ENCODE assay signal across 29 cellular contexts in the genomic region with DNA sequence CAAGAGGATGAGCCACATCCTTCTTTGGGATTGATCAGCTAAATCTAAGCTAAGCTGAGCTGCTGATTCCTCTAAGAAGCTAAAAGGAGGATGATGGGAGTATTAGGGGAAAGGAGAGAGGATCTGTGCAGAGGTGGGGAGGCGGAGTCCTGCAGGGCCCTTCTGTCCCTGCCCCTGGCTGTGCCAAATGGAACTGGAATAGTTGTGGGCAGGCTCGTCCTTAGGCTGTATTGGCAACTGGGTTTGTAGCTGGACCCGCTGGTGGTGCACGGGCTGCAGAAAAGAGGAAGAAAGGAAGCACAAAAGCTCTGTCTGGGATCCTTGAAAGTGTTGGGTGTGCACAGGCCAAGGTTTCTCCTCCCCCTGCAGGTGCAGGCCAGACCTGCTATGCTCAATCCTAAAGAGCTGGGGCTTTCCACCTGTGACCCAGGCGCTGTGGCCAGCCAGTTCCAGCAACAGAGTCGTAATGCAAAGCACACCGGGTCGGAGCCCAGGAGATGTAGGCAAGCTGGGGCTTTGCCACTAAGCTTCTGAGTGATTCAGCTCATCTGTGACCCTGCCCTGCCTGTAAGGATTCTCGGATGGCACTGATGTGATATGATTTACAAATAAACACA. TPM values are rescaled to one million over a fixed set of nuclear protein-coding genes. Genes with fewer than 3 reads are reported as not detected.
A peak's percentile ranks its signal among the peaks of the same experiment; 100 is the strongest.
DNase-seq lines count a peak whose midpoint lies in the region; ATAC-seq and TF ChIP-seq lines count a peak whose summit lies in the region.
"Had no signal": no experiment of that assay in that cellular context is flagged by ENCODE, and none has a peak within 500 bp of the region (broad histone marks: within the 10 kb centered on the region; RNA-seq: fewer than 3 reads in every experiment).

No MANE protein-coding gene starts in this region.

- H3K9me2 ChIP-seq in SK-N-SH = no peaks in the 10 kb centered on the region

- H3K4me1 ChIP-seq in SK-N-SH (ENCODE audit: control insufficient read depth in 1 of 2, insufficient read depth in 2 of 2, low read depth in 1 of 2, low read length in 1 of 2) = no peaks in the 10 kb centered on the region
- H3K4me1 ChIP-seq in upper lobe of right lung = no peaks in the 10 kb centered on the region

- no peak overlapping the region for H3K4me2 ChIP-seq in SK-N-SH

- no peak for TF ChIP-seq RAD21 in SK-N-SH (IDR thresholded peaks at IDR 0.05; ENCODE audit: low read length)

- no peak for ATAC-seq in SK-N-SH treated with all-trans-retinoic acid at 6 μM for 48 hours
- peak; percentile 50 for ATAC-seq in esophagus mucosa
- no peak for ATAC-seq in upper lobe of right lung
- ATAC-seq in T-helper 17 cell = no peak
- no peak for ATAC-seq in naive thymus-derived CD8-positive, alpha-beta T cell
- ATAC-seq: natural killer cell treated with Interleukin-12 subunit alpha and Interleukin-12 subunit beta and Interleukin-15 and Interleukin-18, amount 100 ng/mL, for 72 hours had no signal

- POLR2A ChIA-PET in SK-N-SH (lab: Yijun Ruan, JAX) = interaction anchor here (1.2 kb wide), 1 partner anchor 15 kb away, joined by 6 read pairs; no protein-coding TSS in a partner anchor
- POLR2A ChIA-PET in naive thymus-derived CD8-positive, alpha-beta T cell (lab: Charles Lee) = interaction anchor here (1.1 kb wide), 2 partner anchors 10 to 123 kb away, joined by 3 to 4 read pairs; partner anchors contain the start of gene CLTB

- no peak overlapping the region for H2AFZ ChIP-seq in SK-N-SH (ENCODE audit: low read depth)

- H3K4me3 ChIP-seq in SK-N-SH (ENCODE audit: low read depth in 2 of 2, low read length in 1 of 2) = no peak overlapping the region
- H3K4me3 ChIP-seq in upper lobe of right lung = no peak overlapping the region
- H3K4me3 ChIP-seq: lung, sigmoid colon, tibial nerve had no signal

- DNase-seq in SK-N-SH (peak; percentile 3), RPMI8226 (peak; percentile 88), upper lobe of right lung (peak; percentile 25), T-helper 17 cell (no peak)
- DNase-seq in activated naive CD4-positive, alpha-beta T cell (lab: John Stamatoyannopoulos, UW) = no peak
- DNase-seq in naive thymus-derived CD8-positive, alpha-beta T cell = no peak
- DNase-seq: activated CD4-positive, alpha-beta T cell treated with anti-CD3 and anti-CD28 coated beads for 48 hours; activated gamma-delta T cell; activated T-cell treated with anti-CD3 and anti-CD28 coated beads, Interleukin-2, amount 50 U/mL, for 1 hour; central memory CD4-positive, alpha-beta T cell; DND-41; Kasumi-1; MV-4-11; NCI-H1436 treated with DMSO at 0.1 percent for 48 hours; NCI-H2081 treated with DMSO at 0.1 percent for 48 hours; NCI-H2227 treated with DMSO at 0.1 percent for 48 hours; NCI-H526 treated with DMSO at 0.1 percent for 48 hours; SIG-M5; sigmoid colon; stimulated activated CD4-positive, alpha-beta T cell treated with anti-CD3 and anti-CD28 coated beads, Interleukin-4, amount 100 ng/mL, for 1 hour; T1000 had no signal

- peaks cover 0 to 9% of the 10 kb centered on the region in 2 experiments for H3K36me3 ChIP-seq in SK-N-SH (replicated peaks in 1 of 2; ENCODE audit: control insufficient read depth in 1 of 2, insufficient read depth in 2 of 2, low read length in 1 of 2)
- peaks cover 45% of the 10 kb centered on the region for H3K36me3 ChIP-seq in upper lobe of right lung

- H3K4me1 Mint-ChIP-seq in T-helper 17 cell = peaks cover 17% of the 10 kb centered on the region
- peaks cover 3 to 18% (median 12%) of the 10 kb centered on the region in 4 donors for H3K4me1 Mint-ChIP-seq in naive thymus-derived CD8-positive, alpha-beta T cell

- H3K9me3 ChIP-seq in SK-N-SH (no peaks in the 10 kb centered on the region), upper lobe of right lung (no peaks in the 10 kb centered on the region), T-helper 17 cell (ENCODE audit: control insufficient read depth, low read length, poor library complexity, severe bottlenecking) (no peaks in the 10 kb centered on the region)
- H3K9me3 ChIP-seq: sigmoid colon, tibial nerve had no signal

- TF ChIP-seq EP300 in SK-N-SH (IDR thresholded peaks at IDR 0.05; ENCODE audit: borderline replicate concordance in 1 of 2, low read depth in 1 of 2, low read length in 1 of 2) = no peak

- intact Hi-C loops in upper lobe of right lung (cut with DNase I) = no loop called here

- no peak overlapping the region for H3K4me3 Mint-ChIP-seq in T-helper 17 cell
- H3K4me3 Mint-ChIP-seq in naive thymus-derived CD8-positive, alpha-beta T cell = peak overlapping the region in 1 of 10 donors; percentile 29
- H3K4me3 Mint-ChIP-seq: dendritic cell treated with granulocyte-macrophage colony-stimulating factor and Interleukin-4, amounts not matched to agents 40 ng/mL and 50 ng/mL, for 4 days; natural killer cell treated with Interleukin-12 subunit alpha and Interleukin-12 subunit beta and Interleukin-15 and Interleukin-18, amount 100 ng/mL, for 72 hours had no signal

- CTCF ChIA-PET in SK-N-SH (lab: Yijun Ruan, JAX) = interaction anchor here (1.0 to 2.1 kb wide), 3 partner anchors 9 to 676 kb away, joined by 3 to 11 read pairs (median 6); partner anchors contain the start of gene CLTB

- no peaks in the 10 kb centered on the region for H4K20me1 ChIP-seq in SK-N-SH (ENCODE audit: insufficient read depth)

- H3K36me3 Mint-ChIP-seq in T-helper 17 cell (ENCODE audit: low read depth) = peaks cover 4% of the 10 kb centered on the region
- peaks cover 0 to 53% (median 4%) of the 10 kb centered on the region in 3 donors for H3K36me3 Mint-ChIP-seq in naive thymus-derived CD8-positive, alpha-beta T cell

- no peak overlapping the region for H3K9ac ChIP-seq in SK-N-SH

- H3K27ac ChIP-seq in SK-N-SH (ENCODE audit: low read depth in 2 of 2, low read length in 1 of 2) (no peak overlapping the region), upper lobe of right lung (no peak overlapping the region)
- H3K27ac ChIP-seq: 22Rv1, C4-2B had no signal

- TF ChIP-seq CTCF in SK-N-SH (IDR thresholded peaks at IDR 0.05) (no peak), upper lobe of right lung (IDR thresholded peaks at IDR 0.05) (no peak)

- 90% methylated on average over 9 of the region's 9 CpGs for WGBS in SK-N-SH (ENCODE audit: low lambda C conversion rate)

- peaks cover 3% of the 10 kb centered on the region; the same call in 1 of the 2 replicates for H3K79me2 ChIP-seq in SK-N-SH (ENCODE audit: insufficient read depth)

- H3K27me3 ChIP-seq in SK-N-SH (ENCODE audit: insufficient read depth) (no peaks in the 10 kb centered on the region), upper lobe of right lung (no peaks in the 10 kb centered on the region)
- H3K27me3 ChIP-seq: sigmoid colon, tibial nerve had no signal

- H3F3A ChIP-seq in SK-N-SH (replicated peaks; ENCODE audit: insufficient read depth) = no peaks in the 10 kb centered on the region

- no peak overlapping the region for H3K27ac Mint-ChIP-seq in T-helper 17 cell
- H3K27ac Mint-ChIP-seq in naive thymus-derived CD8-positive, alpha-beta T cell = no peak overlapping the region
- H3K27ac Mint-ChIP-seq: dendritic cell treated with granulocyte-macrophage colony-stimulating factor and Interleukin-4, amounts not matched to agents 40 ng/mL and 50 ng/mL, for 4 days; natural killer cell treated with Interleukin-12 subunit alpha and Interleukin-12 subunit beta and Interleukin-15 and Interleukin-18, amount 100 ng/mL, for 72 hours had no signal

- H3K27me3 Mint-ChIP-seq in T-helper 17 cell = no peaks in the 10 kb centered on the region
- H3K27me3 Mint-ChIP-seq in naive thymus-derived CD8-positive, alpha-beta T cell = no peaks in the 10 kb centered on the region
- H3K27me3 Mint-ChIP-seq: dendritic cell treated with granulocyte-macrophage colony-stimulating factor and Interleukin-4, amounts not matched to agents 40 ng/mL and 50 ng/mL, for 4 days; natural killer cell treated with Interleukin-12 subunit alpha and Interleukin-12 subunit beta and Interleukin-15 and Interleukin-18, amount 100 ng/mL, for 72 hours had no signal

- no peaks in the 10 kb centered on the region for H3K9me3 Mint-ChIP-seq in naive thymus-derived CD8-positive, alpha-beta T cell
- H3K9me3 Mint-ChIP-seq: dendritic cell treated with granulocyte-macrophage colony-stimulating factor and Interleukin-4, amounts not matched to agents 40 ng/mL and 50 ng/mL, for 4 days; natural killer cell treated with Interleukin-12 subunit alpha and Interleukin-12 subunit beta and Interleukin-15 and Interleukin-18, amount 100 ng/mL, for 72 hours had no signal

RNA-seq across cellular contexts. Expression of gene CLTB, which starts 9.8 kb away (rescaled TPM):
- 85.9 and 91.2 TPM in 2 replicates for polyA plus RNA-seq in SK-N-SH (2012; rRNA removed)
- 67.0 and 82.5 TPM in 2 replicates for polyA plus RNA-seq in SK-N-SH (2012; cell fraction: cytosol; rRNA removed)
- 37.1 and 45.6 TPM in 2 replicates for polyA plus RNA-seq in SK-N-SH (2012; cell fraction: nucleus; rRNA removed)
- total RNA-seq in esophagus mucosa (266 TPM), upper lobe of right lung (80.9 TPM), T-helper 17 cell (10 to 100 TPM; 65.3 to 69.4 TPM)
- 10 to 100 TPM; 34.4 to 36.1 TPM for total RNA-seq in naive thymus-derived CD8-positive, alpha-beta T cell
- polyA plus RNA-seq in naive thymus-derived CD8-positive, alpha-beta T cell = 10 to 100 TPM; 69.2 to 82.7 (median 73.5) TPM

RNA-seq across cellular contexts. Expression of gene HIGD2A, which starts 18.0 kb away (rescaled TPM):
- 211 and 213 TPM in 2 replicates for polyA plus RNA-seq in SK-N-SH (2012; rRNA removed)
- 139 and 190 TPM in 2 replicates for polyA plus RNA-seq in SK-N-SH (2012; cell fraction: cytosol; rRNA removed)
- 57.7 and 81.8 TPM in 2 replicates for polyA plus RNA-seq in SK-N-SH (2012; cell fraction: nucleus; rRNA removed)
- total RNA-seq in esophagus mucosa (101 TPM), upper lobe of right lung (104 TPM), T-helper 17 cell (100 to 1,000 TPM; 119 to 135 TPM)
- total RNA-seq in naive thymus-derived CD8-positive, alpha-beta T cell = 10 to 100 TPM; 75.3 to 79.3 TPM
- 100 to 1,000 TPM; 209 to 280 (median 250) TPM for polyA plus RNA-seq in naive thymus-derived CD8-positive, alpha-beta T cell

RNA-seq across cellular contexts. Expression of gene NOP16, which starts 18.1 kb away (rescaled TPM):
- polyA plus RNA-seq in SK-N-SH (2012; rRNA removed) = 158 and 161 TPM in 2 replicates
- 134 and 136 TPM in 2 replicates for polyA plus RNA-seq in SK-N-SH (2012; cell fraction: cytosol; rRNA removed)
- polyA plus RNA-seq in SK-N-SH (2012; cell fraction: nucleus; rRNA removed) = 233 and 292 TPM in 2 replicates
- total RNA-seq in esophagus mucosa (39.5 TPM), upper lobe of right lung (13.6 TPM), T-helper 17 cell (10 to 100 TPM; 17.9 to 19.2 TPM)
- total RNA-seq in naive thymus-derived CD8-positive, alpha-beta T cell = 10 to 100 TPM; 21.0 to 21.8 TPM
- polyA plus RNA-seq in naive thymus-derived CD8-positive, alpha-beta T cell = 10 to 100 TPM; 19.1 to 40.5 (median 22.8) TPM

RNA-seq across cellular contexts. Expression of gene ARL10, which starts 41.3 kb away (rescaled TPM):
- 4.6 and 7.8 TPM in 2 replicates for polyA plus RNA-seq in SK-N-SH (2012; rRNA removed)
- 3.6 and 5.7 TPM in 2 replicates for polyA plus RNA-seq in SK-N-SH (2012; cell fraction: cytosol; rRNA removed)
- polyA plus RNA-seq in SK-N-SH (2012; cell fraction: nucleus; rRNA removed) = 27.9 and 49.3 TPM in 2 replicates
- total RNA-seq in esophagus mucosa (4.2 TPM), upper lobe of right lung (7.9 TPM), T-helper 17 cell (1 to 10 TPM; 7.3 to 7.6 TPM)
- 10 to 100 TPM; 12.7 to 15.0 TPM for total RNA-seq in naive thymus-derived CD8-positive, alpha-beta T cell
- polyA plus RNA-seq in naive thymus-derived CD8-positive, alpha-beta T cell = 1 to 10 TPM; 1.2 to 1.7 (median 1.3) TPM

RNA-seq across cellular contexts. Expression of gene FAF2, which starts 41.6 kb away (rescaled TPM):
- 25.5 and 35.1 TPM in 2 replicates for polyA plus RNA-seq in SK-N-SH (2012; rRNA removed)
- 29.5 and 30.4 TPM in 2 replicates for polyA plus RNA-seq in SK-N-SH (2012; cell fraction: cytosol; rRNA removed)
- 16.0 and 34.3 TPM in 2 replicates for polyA plus RNA-seq in SK-N-SH (2012; cell fraction: nucleus; rRNA removed)
- total RNA-seq in esophagus mucosa = 24.2 TPM
- total RNA-seq in upper lobe of right lung = 35.1 TPM
- total RNA-seq in T-helper 17 cell = 10 to 100 TPM; 23.1 to 24.2 TPM
- 10 to 100 TPM; 34.7 to 37.8 TPM for total RNA-seq in naive thymus-derived CD8-positive, alpha-beta T cell
- 10 to 100 TPM in 2 of 3 donors, 1 to 10 TPM in 1; 9.5 to 12.0 (median 11.4) TPM for polyA plus RNA-seq in naive thymus-derived CD8-positive, alpha-beta T cell

Comparison
In these comparisons a context has a peak if more than half of its experiments do, and no peak if none do; other contexts are left out.
1. DNase-seq: peak in SK-N-SH (single experiment), RPMI8226 (single experiment) and upper lobe of right lung (single experiment); none in T-helper 17 cell (0 of 3), activated naive CD4-positive, alpha-beta T cell (0 of 4) and naive thymus-derived CD8-positive, alpha-beta T cell (0 of 10).